Comparison of ENCODE assay signal across 28 cellular contexts in the genomic region with DNA sequence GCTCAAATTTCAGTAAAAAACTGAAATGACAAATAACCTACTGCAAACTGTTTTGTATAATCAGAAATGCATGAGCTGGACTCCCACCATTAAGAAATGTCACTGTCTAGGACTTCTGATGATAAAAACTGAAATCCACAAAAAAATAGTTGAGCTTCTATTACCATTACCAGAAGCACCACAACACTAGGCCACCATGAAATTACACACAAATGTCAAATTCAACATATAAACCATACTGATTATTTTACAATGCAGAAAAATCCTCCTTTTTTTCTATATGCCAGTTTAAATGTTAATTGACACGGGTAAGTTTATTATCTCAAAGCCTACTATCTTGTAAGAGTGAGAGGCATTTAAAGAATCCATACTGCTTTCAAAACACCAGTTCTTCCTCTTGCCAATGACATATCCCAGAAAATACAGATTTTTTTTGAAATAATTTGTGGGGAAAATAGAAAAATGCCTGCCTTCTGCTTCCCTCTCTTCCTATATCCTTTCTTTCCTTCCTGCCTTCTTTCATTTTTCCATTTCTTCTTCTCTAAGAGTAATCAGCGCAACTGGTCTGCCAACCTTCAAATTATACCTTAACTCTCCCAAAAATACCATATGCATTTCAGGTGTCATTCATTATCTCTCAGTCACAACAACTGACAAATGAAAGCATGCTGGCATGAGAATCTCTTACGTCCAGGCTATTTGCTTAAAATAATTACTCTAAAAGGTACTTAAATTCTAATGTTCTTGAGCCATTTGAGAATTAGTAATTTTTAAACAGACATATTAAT. TPM values are rescaled to one million over a fixed set of nuclear protein-coding genes. Genes with fewer than 3 reads are reported as not detected.
"Had no signal": no experiment of that assay in that cellular context is flagged by ENCODE, and none has a peak within 500 bp of the region (broad histone marks: within the 10 kb centered on the region; RNA-seq: fewer than 3 reads in every experiment).

No MANE protein-coding gene starts in this region.

- H3K9me3 Mint-ChIP-seq: endodermal cell, mesothelial cell of epicardium, naive B cell, nephron progenitor cell, T-cell had no signal

- H3K36me3 ChIP-seq: colonic mucosa, neutrophil had no signal

- ATAC-seq: activated CD4-positive, alpha-beta T cell treated with anti-CD3 and anti-CD28 coated beads for 36 hours; body of pancreas; esophagus mucosa; foreskin keratinocyte; T-cell had no signal

- H3K4me3 Mint-ChIP-seq: activated CD4-positive, alpha-beta T cell treated with anti-CD3 and anti-CD28 coated beads for 36 hours; activated naive CD8-positive, alpha-beta T cell; endodermal cell; mesothelial cell of epicardium; naive B cell; nephron progenitor cell; T-cell had no signal

- H3K27me3 ChIP-seq: adrenal gland, body of pancreas, colonic mucosa, dorsolateral prefrontal cortex, foreskin keratinocyte, neutrophil, testis, upper lobe of left lung had no signal

- H3K4me1 ChIP-seq: colonic mucosa, foreskin keratinocyte, testis had no signal

- H3K27me3 Mint-ChIP-seq: naive B cell, T-cell had no signal

- H3K4me3 ChIP-seq: body of pancreas, colonic mucosa, dorsolateral prefrontal cortex, prostate gland, testis, upper lobe of left lung had no signal

- H3K9me3 ChIP-seq: adrenal gland, body of pancreas, colonic mucosa, neutrophil, prostate gland, testis, upper lobe of left lung had no signal

- DNase-seq: activated CD4-positive, alpha-beta T cell treated with anti-CD3 and anti-CD28 coated beads for 36 hours; activated CD4-positive, CD25-positive, alpha-beta regulatory T cell; activated effector memory CD4-positive, alpha-beta T cell treated with Interleukin-2 at 50 U/mL for 16 hours; activated naive CD4-positive, alpha-beta T cell treated with Interleukin-2 at 50 U/mL for 16 hours; activated T-cell treated with anti-CD3 and anti-CD28 coated beads for 4 hours; adrenal gland; aorta; body of pancreas; cerebellar nuclear complex; colonic mucosa; dorsolateral prefrontal cortex; endodermal cell; foreskin keratinocyte; islet precursor cell; mammary epithelial cell; naive B cell; nephron progenitor cell; stimulated activated CD4-positive, alpha-beta T cell treated with anti-CD3 and anti-CD28 coated beads, Interleukin-2, amount 100 ng/mL, for 48 hours; stimulated activated naive CD4-positive, alpha-beta T cell treated with Interleukin-2 at 50 U/mL for 16 hours; T-cell; testis; upper lobe of left lung had no signal

- H3K4me1 Mint-ChIP-seq: activated CD4-positive, alpha-beta T cell treated with anti-CD3 and anti-CD28 coated beads for 36 hours; mesothelial cell of epicardium; T-cell had no signal

- H3K36me3 Mint-ChIP-seq: activated naive CD8-positive, alpha-beta T cell; mesothelial cell of epicardium; T-cell had no signal

- H3K27ac ChIP-seq: colonic mucosa, foreskin keratinocyte, neutrophil, prostate gland, testis had no signal

RNA-seq across cellular contexts. Expression of a gene that starts 12.3 kb away (rescaled TPM):
- total RNA-seq: activated CD4-positive, alpha-beta T cell treated with anti-CD3 and anti-CD28 coated beads for 36 hours; foreskin keratinocyte; T-helper 2 cell treated with Interferon-gamma antibody and Interleukin-4, amounts not matched to agents 100 ng/mL and 5 ng/mL, for 36 hours had no signal
- polyA plus RNA-seq: foreskin keratinocyte, mammary epithelial cell had no signal
